22 cellular contexts compared by ENCODE assay signal in genomic region chr12:40376533-40377267, GRCh38.
DNase-seq lines count a peak whose midpoint lies in the region; ATAC-seq and TF ChIP-seq lines count a peak whose summit lies in the region.
"Had no signal": no experiment of that assay in that cellular context is flagged by ENCODE, and none has a peak within 500 bp of the region (broad histone marks: within the 10 kb centered on the region; RNA-seq: fewer than 3 reads in every experiment).

No MANE protein-coding gene starts in this region.

- peak overlapping the region; percentile 15 for H3K27ac Mint-ChIP-seq in activated B cell treated with CpG ODN at 0.5 μM for 24 hours
- H3K27ac Mint-ChIP-seq in activated T-cell treated with anti-CD3 and anti-CD28 coated beads, Interleukin-2, amount 50 U/mL, for 24 hours, result no peak overlapping the region
- H3K27ac Mint-ChIP-seq in natural killer cell treated with Interleukin-12 subunit alpha and Interleukin-12 subunit beta and Interleukin-15 and Interleukin-18, amount 100 ng/mL, for 72 hours, result no peak overlapping the region
- H3K27ac Mint-ChIP-seq: activated CD8-positive, alpha-beta T cell treated with anti-CD3 and anti-CD28 coated beads, Interleukin-2, amount 10 ng/mL, durations not matched to agents 7 days and 5 days; activated naive CD4-positive, alpha-beta T cell treated with anti-CD3 and anti-CD28 coated beads for 36 hours; nephron progenitor cell had no signal

- H3K9me3 Mint-ChIP-seq in activated B cell treated with CpG ODN at 0.5 μM for 24 hours, result peaks cover 3% of the 10 kb centered on the region
- peaks cover 2% of the 10 kb centered on the region for H3K9me3 Mint-ChIP-seq in activated T-cell treated with anti-CD3 and anti-CD28 coated beads, Interleukin-2, amount 50 U/mL, for 24 hours
- H3K9me3 Mint-ChIP-seq in natural killer cell treated with Interleukin-12 subunit alpha and Interleukin-12 subunit beta and Interleukin-15 and Interleukin-18, amount 100 ng/mL, for 72 hours, result peaks cover 6% of the 10 kb centered on the region
- H3K9me3 Mint-ChIP-seq: activated naive CD4-positive, alpha-beta T cell treated with anti-CD3 and anti-CD28 coated beads for 36 hours; nephron progenitor cell had no signal

- DNase-seq in activated B cell treated with CpG ODN at 0.5 μM for 24 hours, result no peak
- DNase-seq in activated T-cell treated with anti-CD3 and anti-CD28 coated beads, Interleukin-2, amount 50 U/mL, for 24 hours, result no peak
- no peak for DNase-seq in gastrocnemius medialis
- no peak for DNase-seq in natural killer cell treated with Interleukin-12 subunit alpha and Interleukin-12 subunit beta and Interleukin-15 and Interleukin-18, amount 100 ng/mL, for 72 hours (ENCODE audit: low spot score)
- no peak for DNase-seq in NCI-H345 treated with DMSO at 0.1 percent for 48 hours (lab: John Stamatoyannopoulos, UW; ENCODE audit: unreplicated experiment)
- DNase-seq: activated CD8-positive, alpha-beta T cell treated with anti-CD3 and anti-CD28 coated beads, Interleukin-2, amount 10 ng/mL, durations not matched to agents 7 days and 5 days; activated naive CD4-positive, alpha-beta T cell treated with anti-CD3 and anti-CD28 coated beads for 36 hours; activated T-cell treated with anti-CD3 and anti-CD28 coated beads, Interleukin-2, amount 50 U/mL, for 1 hour; DMS153; GF-D8; midbrain; NCI-H1048; NCI-H2029; NCI-H510A; nephron progenitor cell; stimulated activated CD4-positive, alpha-beta T cell treated with anti-CD3 and anti-CD28 coated beads, Interleukin-1b, Interleukin-23, amount 100 ng/mL, for 48 hours; stimulated activated naive CD4-positive, alpha-beta T cell treated with Interleukin-2 at 50 U/mL for 16 hours; T1000 had no signal

- H3K4me3 Mint-ChIP-seq in activated B cell treated with CpG ODN at 0.5 μM for 24 hours, result no peak overlapping the region
- no peak overlapping the region for H3K4me3 Mint-ChIP-seq in activated T-cell treated with anti-CD3 and anti-CD28 coated beads, Interleukin-2, amount 50 U/mL, for 24 hours
- no peak overlapping the region for H3K4me3 Mint-ChIP-seq in natural killer cell treated with Interleukin-12 subunit alpha and Interleukin-12 subunit beta and Interleukin-15 and Interleukin-18, amount 100 ng/mL, for 72 hours
- H3K4me3 Mint-ChIP-seq: activated CD8-positive, alpha-beta T cell treated with anti-CD3 and anti-CD28 coated beads, Interleukin-2, amount 10 ng/mL, durations not matched to agents 7 days and 5 days; activated naive CD4-positive, alpha-beta T cell treated with anti-CD3 and anti-CD28 coated beads for 36 hours; nephron progenitor cell had no signal

- no peaks in the 10 kb centered on the region for H3K36me3 ChIP-seq in gastrocnemius medialis
- H3K36me3 ChIP-seq: cardiac muscle cell had no signal

- no peak overlapping the region for H3K4me3 ChIP-seq in gastrocnemius medialis
- H3K4me3 ChIP-seq: cardiac muscle cell had no signal

- peak; percentile 41 for ATAC-seq in GM18499 (IDR thresholded peaks at IDR 0.05; ENCODE audit: insufficient read depth, unreplicated experiment)
- peak; percentile 54 for ATAC-seq in GM19324 (IDR thresholded peaks at IDR 0.05; ENCODE audit: low FRiP score, unreplicated experiment)
- ATAC-seq in HG02938 (IDR thresholded peaks at IDR 0.05; ENCODE audit: unreplicated experiment), result peak; percentile 66
- peak; percentile 76 for ATAC-seq in activated B cell treated with CpG ODN at 0.5 μM for 24 hours (ENCODE audit: low read depth)
- ATAC-seq in gastrocnemius medialis, result no peak
- ATAC-seq in natural killer cell treated with Interleukin-12 subunit alpha and Interleukin-12 subunit beta and Interleukin-15 and Interleukin-18, amount 100 ng/mL, for 72 hours, result no peak
- ATAC-seq: activated CD8-positive, alpha-beta T cell treated with anti-CD3 and anti-CD28 coated beads, Interleukin-2, amount 10 ng/mL, durations not matched to agents 7 days and 5 days had no signal

- POLR2A ChIA-PET in activated B cell treated with CpG ODN at 0.5 μM for 24 hours (lab: Charles Lee), result no interaction called here

- H3K4me1 ChIP-seq in gastrocnemius medialis, result no peaks in the 10 kb centered on the region

- TF ChIP-seq POLR2A in gastrocnemius medialis (IDR thresholded peaks at IDR 0.05), result no peak

- CTCF ChIA-PET in activated B cell treated with CpG ODN at 0.5 μM for 24 hours (lab: Charles Lee), result interaction anchor here (1.2 kb wide), 1 partner anchor 223 kb away, joined by 3 read pairs; no protein-coding TSS in a partner anchor

- intact Hi-C loops in activated B cell treated with CpG ODN at 0.5 μM for 24 hours (cut with micrococcal nuclease), result no loop called here
- intact Hi-C loops in gastrocnemius medialis (cut with DNase I; ENCODE audit: low total_unique reads), result no loop called here

- H3K27me3 ChIP-seq in gastrocnemius medialis, result no peaks in the 10 kb centered on the region
- H3K27me3 ChIP-seq: cardiac muscle cell had no signal

- peaks cover 8% of the 10 kb centered on the region for H3K4me1 Mint-ChIP-seq in activated B cell treated with CpG ODN at 0.5 μM for 24 hours
- H3K4me1 Mint-ChIP-seq in activated T-cell treated with anti-CD3 and anti-CD28 coated beads, Interleukin-2, amount 50 U/mL, for 24 hours (ENCODE audit: low read depth), result no peaks in the 10 kb centered on the region
- no peaks in the 10 kb centered on the region for H3K4me1 Mint-ChIP-seq in natural killer cell treated with Interleukin-12 subunit alpha and Interleukin-12 subunit beta and Interleukin-15 and Interleukin-18, amount 100 ng/mL, for 72 hours (ENCODE audit: low read depth in 2 of 2)

- no peaks in the 10 kb centered on the region for H3K27me3 Mint-ChIP-seq in activated B cell treated with CpG ODN at 0.5 μM for 24 hours
- no peaks in the 10 kb centered on the region for H3K27me3 Mint-ChIP-seq in activated T-cell treated with anti-CD3 and anti-CD28 coated beads, Interleukin-2, amount 50 U/mL, for 24 hours
- H3K27me3 Mint-ChIP-seq in natural killer cell treated with Interleukin-12 subunit alpha and Interleukin-12 subunit beta and Interleukin-15 and Interleukin-18, amount 100 ng/mL, for 72 hours, result no peaks in the 10 kb centered on the region

- no peaks in the 10 kb centered on the region for H3K9me3 ChIP-seq in gastrocnemius medialis

- in situ Hi-C loops in gastrocnemius medialis (cut with MboI; ENCODE audit: low sequenced_read_pairs in 4 of 4), result no loop called here

- H3K27ac ChIP-seq in gastrocnemius medialis, result no peak overlapping the region
- H3K27ac ChIP-seq: cardiac muscle cell had no signal

- no peaks in the 10 kb centered on the region for H3K36me3 Mint-ChIP-seq in activated B cell treated with CpG ODN at 0.5 μM for 24 hours (ENCODE audit: low read depth)
- H3K36me3 Mint-ChIP-seq in activated T-cell treated with anti-CD3 and anti-CD28 coated beads, Interleukin-2, amount 50 U/mL, for 24 hours (ENCODE audit: low read depth), result no peaks in the 10 kb centered on the region
- H3K36me3 Mint-ChIP-seq in natural killer cell treated with Interleukin-12 subunit alpha and Interleukin-12 subunit beta and Interleukin-15 and Interleukin-18, amount 100 ng/mL, for 72 hours, result no peaks in the 10 kb centered on the region

- TF ChIP-seq CTCF in activated B cell treated with CpG ODN at 0.5 μM for 24 hours (IDR thresholded peaks at IDR 0.05), result no peak
- TF ChIP-seq CTCF in gastrocnemius medialis (IDR thresholded peaks at IDR 0.05 in 4 of 5, conservative IDR thresholded peaks at IDR 0.05 in 1 of 5), result no peak

Comparison
In these comparisons a context has a peak if more than half of its experiments do, and no peak if none do; other contexts are left out.
1. ATAC-seq: peak in GM18499 (single experiment), GM19324 (single experiment), HG02938 (single experiment) and activated B cell treated with CpG ODN at 0.5 μM for 24 hours (single experiment); none in gastrocnemius medialis (0 of 2) and natural killer cell treated with Interleukin-12 subunit alpha and Interleukin-12 subunit beta and Interleukin-15 and Interleukin-18, amount 100 ng/mL, for 72 hours (0 of 2).